1 cellular context compared by ENCODE assay signal in genomic region chrX:37959212-37960021, GRCh38.
TF ChIP-seq lines count a peak whose summit lies in the region.

No MANE protein-coding gene starts in this region.

TF ChIP-seq in HepG2, 621 proteins besides CTCF, POLR2A, EP300 and RAD21 (continued from another document and continues in another):
- TF ChIP-seq, protein P1, sequence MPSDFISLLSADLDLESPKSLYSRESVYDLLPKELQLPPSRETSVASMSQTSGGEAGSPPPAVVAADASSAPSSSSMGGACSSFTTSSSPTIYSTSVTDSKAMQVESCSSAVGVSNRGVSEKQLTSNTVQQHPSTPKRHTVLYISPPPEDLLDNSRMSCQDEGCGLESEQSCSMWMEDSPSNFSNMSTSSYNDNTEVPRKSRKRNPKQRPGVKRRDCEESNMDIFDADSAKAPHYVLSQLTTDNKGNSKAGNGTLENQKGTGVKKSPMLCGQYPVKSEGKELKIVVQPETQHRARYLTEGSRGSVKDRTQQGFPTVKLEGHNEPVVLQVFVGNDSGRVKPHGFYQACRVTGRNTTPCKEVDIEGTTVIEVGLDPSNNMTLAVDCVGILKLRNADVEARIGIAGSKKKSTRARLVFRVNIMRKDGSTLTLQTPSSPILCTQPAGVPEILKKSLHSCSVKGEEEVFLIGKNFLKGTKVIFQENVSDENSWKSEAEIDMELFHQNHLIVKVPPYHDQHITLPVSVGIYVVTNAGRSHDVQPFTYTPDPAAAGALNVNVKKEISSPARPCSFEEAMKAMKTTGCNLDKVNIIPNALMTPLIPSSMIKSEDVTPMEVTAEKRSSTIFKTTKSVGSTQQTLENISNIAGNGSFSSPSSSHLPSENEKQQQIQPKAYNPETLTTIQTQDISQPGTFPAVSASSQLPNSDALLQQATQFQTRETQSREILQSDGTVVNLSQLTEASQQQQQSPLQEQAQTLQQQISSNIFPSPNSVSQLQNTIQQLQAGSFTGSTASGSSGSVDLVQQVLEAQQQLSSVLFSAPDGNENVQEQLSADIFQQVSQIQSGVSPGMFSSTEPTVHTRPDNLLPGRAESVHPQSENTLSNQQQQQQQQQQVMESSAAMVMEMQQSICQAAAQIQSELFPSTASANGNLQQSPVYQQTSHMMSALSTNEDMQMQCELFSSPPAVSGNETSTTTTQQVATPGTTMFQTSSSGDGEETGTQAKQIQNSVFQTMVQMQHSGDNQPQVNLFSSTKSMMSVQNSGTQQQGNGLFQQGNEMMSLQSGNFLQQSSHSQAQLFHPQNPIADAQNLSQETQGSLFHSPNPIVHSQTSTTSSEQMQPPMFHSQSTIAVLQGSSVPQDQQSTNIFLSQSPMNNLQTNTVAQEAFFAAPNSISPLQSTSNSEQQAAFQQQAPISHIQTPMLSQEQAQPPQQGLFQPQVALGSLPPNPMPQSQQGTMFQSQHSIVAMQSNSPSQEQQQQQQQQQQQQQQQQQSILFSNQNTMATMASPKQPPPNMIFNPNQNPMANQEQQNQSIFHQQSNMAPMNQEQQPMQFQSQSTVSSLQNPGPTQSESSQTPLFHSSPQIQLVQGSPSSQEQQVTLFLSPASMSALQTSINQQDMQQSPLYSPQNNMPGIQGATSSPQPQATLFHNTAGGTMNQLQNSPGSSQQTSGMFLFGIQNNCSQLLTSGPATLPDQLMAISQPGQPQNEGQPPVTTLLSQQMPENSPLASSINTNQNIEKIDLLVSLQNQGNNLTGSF (CRISPR knock-in tag; IDR thresholded peaks at IDR 0.05) = no peak
- TF ChIP-seq HOXA5 (CRISPR knock-in tag; IDR thresholded peaks at IDR 0.05) = 0 out of 2 replicates have a peak, but pooled peaks have one; percentile 33
- no peak for TF ChIP-seq ZNF451 (CRISPR knock-in tag; IDR thresholded peaks at IDR 0.05)
- TF ChIP-seq SRSF9 (IDR thresholded peaks at IDR 0.05; ENCODE audit: borderline replicate concordance, insufficient read depth, low read depth, low read length, poor library complexity, severe bottlenecking) = no peak
- TF ChIP-seq ZNF510 (CRISPR knock-in tag; IDR thresholded peaks at IDR 0.05; ENCODE audit: low read depth) = no peak
- no peak for TF ChIP-seq KDM5B (CRISPR knock-in tag; IDR thresholded peaks at IDR 0.05; ENCODE audit: borderline replicate concordance)
- no peak for TF ChIP-seq KAT2B (IDR thresholded peaks at IDR 0.05; ENCODE audit: borderline replicate concordance, low read depth, low read length)
- TF ChIP-seq WIZ (CRISPR knock-in tag; IDR thresholded peaks at IDR 0.05) = no peak
- TF ChIP-seq ZNF292 (CRISPR knock-in tag; IDR thresholded peaks at IDR 0.05; ENCODE audit: borderline replicate concordance, low read depth) = 0 out of 2 replicates have a peak, but pooled peaks have one; percentile 34
- TF ChIP-seq MED13 (CRISPR knock-in tag; IDR thresholded peaks at IDR 0.05) = peak; percentile 43; the same call in 1 of the 2 replicates
- TF ChIP-seq, protein P2, sequence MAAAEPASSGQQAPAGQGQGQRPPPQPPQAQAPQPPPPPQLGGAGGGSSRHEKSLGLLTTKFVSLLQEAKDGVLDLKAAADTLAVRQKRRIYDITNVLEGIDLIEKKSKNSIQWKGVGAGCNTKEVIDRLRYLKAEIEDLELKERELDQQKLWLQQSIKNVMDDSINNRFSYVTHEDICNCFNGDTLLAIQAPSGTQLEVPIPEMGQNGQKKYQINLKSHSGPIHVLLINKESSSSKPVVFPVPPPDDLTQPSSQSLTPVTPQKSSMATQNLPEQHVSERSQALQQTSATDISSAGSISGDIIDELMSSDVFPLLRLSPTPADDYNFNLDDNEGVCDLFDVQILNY (CRISPR knock-in tag; conservative IDR thresholded peaks at IDR 0.05) = no peak
- no peak for TF ChIP-seq ZNF772 (CRISPR knock-in tag; IDR thresholded peaks at IDR 0.05)
- TF ChIP-seq, protein P3, sequence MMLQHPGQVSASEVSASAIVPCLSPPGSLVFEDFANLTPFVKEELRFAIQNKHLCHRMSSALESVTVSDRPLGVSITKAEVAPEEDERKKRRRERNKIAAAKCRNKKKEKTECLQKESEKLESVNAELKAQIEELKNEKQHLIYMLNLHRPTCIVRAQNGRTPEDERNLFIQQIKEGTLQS (CRISPR knock-in tag; IDR thresholded peaks at IDR 0.05) = no peak
- TF ChIP-seq CSRNP1 (CRISPR knock-in tag; IDR thresholded peaks at IDR 0.05) = no peak
- TF ChIP-seq CEBPZ (IDR thresholded peaks at IDR 0.05; ENCODE audit: low read length) = no peak
- no peak for TF ChIP-seq ZFP36L2 (CRISPR knock-in tag; IDR thresholded peaks at IDR 0.05)
- TF ChIP-seq ZNF614 (CRISPR knock-in tag; IDR thresholded peaks at IDR 0.05; ENCODE audit: borderline replicate concordance) = no peak
- no peak for TF ChIP-seq ZNF205 (CRISPR knock-in tag; IDR thresholded peaks at IDR 0.05)
- TF ChIP-seq ZNF781 (CRISPR knock-in tag; IDR thresholded peaks at IDR 0.05; ENCODE audit: borderline replicate concordance, not compliant biosample characterization) = no peak
- no peak for TF ChIP-seq GLMP (CRISPR knock-in tag; IDR thresholded peaks at IDR 0.05; ENCODE audit: borderline replicate concordance)
- TF ChIP-seq CCDC6 (CRISPR knock-in tag; IDR thresholded peaks at IDR 0.05) = no peak
- TF ChIP-seq PHF21A (CRISPR knock-in tag; IDR thresholded peaks at IDR 0.05) = peak; percentile 66
- no peak for TF ChIP-seq RFXAP (CRISPR knock-in tag; IDR thresholded peaks at IDR 0.05; ENCODE audit: borderline replicate concordance)
- TF ChIP-seq ZNF318 (CRISPR knock-in tag; IDR thresholded peaks at IDR 0.05) = no peak
- no peak for TF ChIP-seq TRAFD1 (CRISPR knock-in tag; IDR thresholded peaks at IDR 0.05; ENCODE audit: borderline replicate concordance)
- TF ChIP-seq ZNF543 (CRISPR knock-in tag; IDR thresholded peaks at IDR 0.05) = no peak
- TF ChIP-seq ZNF329 (CRISPR knock-in tag; IDR thresholded peaks at IDR 0.05; ENCODE audit: low read depth) = no peak
- TF ChIP-seq SP1 (IDR thresholded peaks at IDR 0.05) = no peak
- no peak for TF ChIP-seq SP1 (CRISPR knock-in tag; IDR thresholded peaks at IDR 0.05)
